In the genomic region with DNA sequence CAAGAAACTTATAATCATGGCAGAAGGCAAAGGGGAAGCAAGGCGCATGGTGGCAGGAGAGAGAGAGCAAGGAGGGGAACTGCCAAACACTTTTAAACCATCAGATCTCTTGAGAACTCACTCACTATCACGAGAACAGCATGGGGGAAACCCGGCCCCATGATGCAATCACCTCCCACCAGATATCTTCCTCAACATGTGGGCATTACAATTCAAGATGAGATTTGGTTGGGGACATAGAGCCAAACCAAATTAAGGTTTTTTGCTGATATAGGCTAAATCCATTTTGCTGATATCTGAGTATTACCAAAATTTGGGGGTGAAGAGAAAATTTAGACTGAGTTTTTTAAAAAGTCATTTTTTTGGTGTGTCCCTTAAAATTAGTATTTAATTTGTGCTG, we compare ENCODE assay signal across 35 cellular contexts. TPM values are rescaled to one million over a fixed set of nuclear protein-coding genes. Genes with fewer than 3 reads are reported as not detected.
DNase-seq lines count a peak whose midpoint lies in the region; ATAC-seq, FAIRE-seq and TF ChIP-seq lines count a peak whose summit lies in the region.
"Had no signal": no experiment of that assay in that cellular context is flagged by ENCODE, and none has a peak within 500 bp of the region (broad histone marks: within the 10 kb centered on the region; RNA-seq: fewer than 3 reads in every experiment).

No MANE protein-coding gene starts in this region.

- no peak for FAIRE-seq in A549 (lab: Jason Lieb, UNC)
- FAIRE-seq in H1 (lab: Jason Lieb, UNC), result no peak
- FAIRE-seq: astrocyte, colon, urothelium cell line had no signal

- H4K20me1 ChIP-seq in H1 (replicated peaks in 1 of 2; ENCODE audit: control insufficient read depth in 1 of 2, insufficient read depth in 2 of 2, low read length in 2 of 2), result no peaks in the 10 kb centered on the region

- H3K27me3 ChIP-seq in H1 (replicated peaks in 1 of 4; ENCODE audit: control insufficient read depth in 3 of 4, extremely low read depth in 1 of 4, insufficient read depth in 3 of 4, low read length in 3 of 4), result no peaks in the 10 kb centered on the region
- H3K27me3 ChIP-seq: cardiac muscle cell, MG63 had no signal

- H3K14ac ChIP-seq in H1 (ENCODE audit: insufficient read length), result no peak overlapping the region

- H3K18ac ChIP-seq in H1 (ENCODE audit: extremely low read depth, low read length), result no peak overlapping the region

- no peak overlapping the region for H2BK20ac ChIP-seq in H1 (ENCODE audit: low read length)

- DNase-seq in activated CD4-positive, alpha-beta T cell treated with anti-CD3 and anti-CD28 coated beads for 36 hours, result peak; percentile 48
- DNase-seq in activated CD4-positive, alpha-beta T cell treated with anti-CD3 and anti-CD28 coated beads, Interleukin-2, amount 50 U/mL, for 48 hours, result no peak
- no peak for DNase-seq in A549 (ENCODE audit: low read depth in 1 of 2, low spot score in 1 of 2)
- DNase-seq in NB4 (ENCODE audit: low read depth), result peak; percentile 31
- DNase-seq in H1 (ENCODE audit: low read depth in 1 of 2, low spot score in 2 of 2), result no peak
- no peak for DNase-seq in activated CD4-positive, CD25-positive, alpha-beta regulatory T cell treated with anti-CD3 and anti-CD28 coated beads, Interleukin-2, amount 50 U/mL, for 72 hours
- DNase-seq in SIG-M5 (lab: John Stamatoyannopoulos, UW), result no peak
- DNase-seq: activated CD8-positive, alpha-beta memory T cell treated with anti-CD3 and anti-CD28 coated beads, Interleukin-2, amount 50 U/mL, for 48 hours; activated naive CD8-positive, alpha-beta T cell treated with anti-CD3 and anti-CD28 coated beads, Interleukin-2, amount 10 ng/mL, durations not matched to agents 7 days and 5 days; effector CD4-positive, alpha-beta T cell; GOT3; HFFc6; hippocampal formation; left colon; MG63; mucosa of descending colon; natural killer cell; NCI-H1417 treated with DMSO at 0.1 percent for 48 hours; NCI-H2081; NCI-H2227 treated with DMSO at 0.1 percent for 48 hours; nucleus accumbens; SW 1271; WERI-Rb-1 had no signal

- POLR2A ChIA-PET in activated CD4-positive, alpha-beta T cell treated with anti-CD3 and anti-CD28 coated beads for 36 hours (lab: Charles Lee), result no interaction called here
- POLR2A ChIA-PET in A549 (lab: Yijun Ruan, JAX) (no interaction called here), H1 (lab: Charles Lee; ENCODE audit: partially characterized antibody) (no interaction called here)

- H3K4me3 Mint-ChIP-seq in activated CD4-positive, alpha-beta T cell treated with anti-CD3 and anti-CD28 coated beads for 36 hours, result no peak overlapping the region
- H3K4me3 Mint-ChIP-seq: activated naive CD8-positive, alpha-beta T cell treated with anti-CD3 and anti-CD28 coated beads, Interleukin-2, amount 10 ng/mL, durations not matched to agents 7 days and 5 days; CD14-positive monocyte; HFFc6; natural killer cell had no signal

- H2AK5ac ChIP-seq in H1 (ENCODE audit: low read depth, low read length), result no peak overlapping the region

- CTCF ChIA-PET in activated CD4-positive, alpha-beta T cell treated with anti-CD3 and anti-CD28 coated beads for 36 hours (lab: Charles Lee), result no interaction called here
- CTCF ChIA-PET in A549 (lab: Yijun Ruan, JAX), result interaction anchor here (1.0 kb wide), 1 partner anchor 33 kb away, joined by 4 read pairs; no protein-coding TSS in a partner anchor
- CTCF ChIA-PET in H1 (lab: Charles Lee; ENCODE audit: partially characterized antibody), result no interaction called here

- TF ChIP-seq RAD21 in A549 (conservative IDR thresholded peaks at IDR 0.05 in 1 of 2, IDR thresholded peaks at IDR 0.05 in 1 of 2) (no peak), H1 (IDR thresholded peaks at IDR 0.05 in 1 of 2, conservative IDR thresholded peaks at IDR 0.05 in 1 of 2; ENCODE audit: low read depth in 2 of 2, low read length in 2 of 2) (no peak)

- H3K4ac ChIP-seq in H1 (replicated peaks; ENCODE audit: insufficient read length, low read depth, low read length), result no peak overlapping the region

- H3K23me2 ChIP-seq in H1 (ENCODE audit: low read depth, low read length), result no peaks in the 10 kb centered on the region

- TF ChIP-seq CTCF in A549 (IDR thresholded peaks at IDR 0.05), result no peak
- no peak for TF ChIP-seq CTCF in NB4 (IDR thresholded peaks at IDR 0.05; ENCODE audit: low read depth, low read length)
- TF ChIP-seq CTCF in H1 (IDR thresholded peaks at IDR 0.05; ENCODE audit: control extremely low read depth in 1 of 3, insufficient read depth in 1 of 3, low read depth in 1 of 3, low read length in 3 of 3), result no peak

- 34% methylated on average over 3 of the region's 3 CpGs for WGBS in A549 (ENCODE audit: missing lambda C conversion rate)
- WGBS in H1 (ENCODE audit: extremely low coverage in 1 of 2, insufficient coverage in 1 of 2, insufficient read length in 1 of 2, insufficient replicate concordance in 2 of 2, low coverage in 1 of 2, low lambda C conversion rate in 2 of 2, missing lambda C conversion rate in 1 of 2), 2 experiments, result 83% methylated on average over 3 of the region's 3 CpGs; no CpG with 5 or more reads in 1 of the 2 experiments

- H3K4me1 ChIP-seq in A549 (peaks cover 4% of the 10 kb centered on the region; the same call in 1 of the 3 replicates), H1 (replicated peaks in 1 of 4; ENCODE audit: control insufficient read depth in 3 of 4, insufficient read depth in 4 of 4, low read length in 3 of 4) (no peaks in the 10 kb centered on the region)

- no peak for TF ChIP-seq EP300 in A549 (IDR thresholded peaks at IDR 0.05)
- TF ChIP-seq EP300 in H1 (IDR thresholded peaks at IDR 0.05; ENCODE audit: borderline replicate concordance in 1 of 2, low read depth in 2 of 2, low read length in 2 of 2), result no peak

- no peak overlapping the region for H2AFZ ChIP-seq in H1 (ENCODE audit: low read length)

- no peak for TF ChIP-seq POLR2A in A549 (IDR thresholded peaks at IDR 0.05; ENCODE audit: low read length)
- TF ChIP-seq POLR2A in NB4 (IDR thresholded peaks at IDR 0.05; ENCODE audit: extremely low read depth, insufficient read length), result no peak
- TF ChIP-seq POLR2A in H1 (IDR thresholded peaks at IDR 0.05; ENCODE audit: control extremely low read depth in 1 of 2, low read depth in 2 of 2, low read length in 2 of 2), result no peak

- peaks cover 5% of the 10 kb centered on the region for H3K4me1 Mint-ChIP-seq in activated CD4-positive, alpha-beta T cell treated with anti-CD3 and anti-CD28 coated beads for 36 hours
- H3K4me1 Mint-ChIP-seq: activated naive CD8-positive, alpha-beta T cell treated with anti-CD3 and anti-CD28 coated beads, Interleukin-2, amount 10 ng/mL, durations not matched to agents 7 days and 5 days; CD14-positive monocyte; natural killer cell had no signal

- H3K9me3 ChIP-seq in A549 (no peaks in the 10 kb centered on the region), H1 (ENCODE audit: insufficient read depth in 2 of 2, low read depth in 1 of 2, low read length in 1 of 2) (no peaks in the 10 kb centered on the region)
- H3K9me3 ChIP-seq: MG63, mucosa of descending colon, thoracic aorta had no signal

- no peak overlapping the region for H2BK120ac ChIP-seq in H1 (replicated peaks; ENCODE audit: low read depth, low read length)

- H3K4me3 ChIP-seq in A549 (no peak overlapping the region), NB4 (ENCODE audit: low read depth, low read length) (no peak overlapping the region), H1 (ENCODE audit: extremely low read depth in 1 of 4, insufficient read depth in 2 of 4, low read depth in 3 of 4, low read length in 4 of 4) (no peak overlapping the region)
- H3K4me3 ChIP-seq: cardiac muscle cell, MG63, mucosa of descending colon, thoracic aorta had no signal

- ATAC-seq in activated CD4-positive, alpha-beta T cell treated with anti-CD3 and anti-CD28 coated beads for 36 hours, result no peak
- no peak for ATAC-seq in A549
- no peak for ATAC-seq in HG02678 (IDR thresholded peaks at IDR 0.05; ENCODE audit: unreplicated experiment)
- ATAC-seq: left colon; mucosa of descending colon; natural killer cell; sciatic nerve; stimulated activated naive CD8-positive, alpha-beta T cell treated with anti-CD3 and anti-CD28 coated beads, Interleukin-15, amount 100 ng/mL, for 72 hours had no signal

- no peaks in the 10 kb centered on the region for H3K79me2 ChIP-seq in H1 (ENCODE audit: control insufficient read depth in 1 of 2, insufficient read depth in 2 of 2, low read length in 2 of 2)

- no peak overlapping the region for H2BK12ac ChIP-seq in H1 (ENCODE audit: low read depth, low read length)

- no peak overlapping the region for H4K5ac ChIP-seq in H1 (ENCODE audit: insufficient read length, low read depth, low read length)

- H3K79me1 ChIP-seq in H1 (ENCODE audit: low read depth, low read length), result no peaks in the 10 kb centered on the region

- H3K4me2 ChIP-seq in A549 (no peak overlapping the region), H1 (ENCODE audit: insufficient read depth in 1 of 2, low read depth in 2 of 2, low read length in 2 of 2) (no peak overlapping the region)
- H3K4me2 ChIP-seq: KMS-11 had no signal

- no peak overlapping the region for H3K9ac ChIP-seq in H1 (replicated peaks in 1 of 4; ENCODE audit: extremely low read depth in 1 of 4, low read depth in 3 of 4, low read length in 3 of 4)
- H3K9ac ChIP-seq: KMS-11 had no signal

- no peaks in the 10 kb centered on the region for H3K9me3 Mint-ChIP-seq in activated CD4-positive, alpha-beta T cell treated with anti-CD3 and anti-CD28 coated beads for 36 hours (ENCODE audit: low read depth)
- H3K9me3 Mint-ChIP-seq: HFFc6, natural killer cell had no signal

- H3K56ac ChIP-seq in H1 (replicated peaks; ENCODE audit: insufficient read length, low read depth, low read length), result no peak overlapping the region

- H4K91ac ChIP-seq in H1 (replicated peaks; ENCODE audit: insufficient read length, low read length), result no peak overlapping the region

- intact Hi-C loops in activated CD4-positive, alpha-beta T cell treated with anti-CD3 and anti-CD28 coated beads for 36 hours (cut with DNase I, micrococcal nuclease), result no loop called here

- H3K27me3 Mint-ChIP-seq in activated CD4-positive, alpha-beta T cell treated with anti-CD3 and anti-CD28 coated beads for 36 hours, result no peaks in the 10 kb centered on the region
- H3K27me3 Mint-ChIP-seq: progenitor cell of endocrine pancreas had no signal

- H3K36me3 ChIP-seq in H1 (ENCODE audit: control insufficient read depth in 2 of 4, insufficient read depth in 4 of 4, low read length in 3 of 4), result no peaks in the 10 kb centered on the region
- H3K36me3 ChIP-seq: cardiac muscle cell, MG63, thoracic aorta, WERI-Rb-1 had no signal

- no peaks in the 10 kb centered on the region for H3K36me3 Mint-ChIP-seq in activated CD4-positive, alpha-beta T cell treated with anti-CD3 and anti-CD28 coated beads for 36 hours (ENCODE audit: low read depth)
- H3K36me3 Mint-ChIP-seq: activated naive CD8-positive, alpha-beta T cell treated with anti-CD3 and anti-CD28 coated beads, Interleukin-2, amount 10 ng/mL, durations not matched to agents 7 days and 5 days; CD14-positive monocyte; natural killer cell had no signal

- no peak overlapping the region for H2BK15ac ChIP-seq in H1 (ENCODE audit: low read length)

- H3K23ac ChIP-seq in H1 (ENCODE audit: insufficient read length), result no peak overlapping the region

- no peak overlapping the region for H3K27ac Mint-ChIP-seq in activated CD4-positive, alpha-beta T cell treated with anti-CD3 and anti-CD28 coated beads for 36 hours
- H3K27ac Mint-ChIP-seq: activated naive CD8-positive, alpha-beta T cell treated with anti-CD3 and anti-CD28 coated beads, Interleukin-2, amount 10 ng/mL, durations not matched to agents 7 days and 5 days; activated T-helper 2 cell treated with anti-CD3 and anti-CD28 coated beads, Interferon-gamma antibody, Interleukin-2, Interleukin-4, amounts not matched to agents 10 μg/mL and 5 μg/mL and 100 μg/mL, durations not matched to agents 14 hours and 24 hours and 36 hours; CD14-positive monocyte; HFFc6; natural killer cell; progenitor cell of endocrine pancreas; stimulated activated naive CD8-positive, alpha-beta T cell treated with anti-CD3 and anti-CD28 coated beads, Interleukin-15, amount 100 ng/mL, for 72 hours had no signal

- no peak overlapping the region for H4K8ac ChIP-seq in H1 (ENCODE audit: extremely low read depth, insufficient read depth, low read length)

- no peak overlapping the region for H2BK5ac ChIP-seq in H1 (ENCODE audit: low read depth, low read length)

- H3K27ac ChIP-seq in A549, result no peak overlapping the region
- H3K27ac ChIP-seq in H1 (ENCODE audit: low read depth, low read length), result no peak overlapping the region
- H3K27ac ChIP-seq: cardiac muscle cell, KMS-11, thoracic aorta, WERI-Rb-1 had no signal

RNA-seq across cellular contexts. Expression of a gene that starts 54.9 kb away (rescaled TPM):
- total RNA-seq in activated CD4-positive, alpha-beta T cell treated with anti-CD3 and anti-CD28 coated beads for 36 hours, result 10 to 100 TPM; 38.8 to 55.9 TPM
- polyA plus RNA-seq in A549 (2011; rRNA removed) (39.6 and 58.6 TPM in 2 replicates), A549 (2017; fragmentation: RNase III; extraction: RNeasy Plus Mini Kit Qiagen cat#74134 plus additional on column Dnase treatment) (57.7 to 64.0 TPM (median 59.6 TPM) in 3 replicates), H1 (2011; rRNA removed) (22.8 and 26.6 TPM in 2 replicates)
- 13.2 and 14.7 TPM in 2 replicates for polyA plus RNA-seq in A549 (2012; cell fraction: cytosol; rRNA removed)
- 7.0 and 11.0 TPM in 2 replicates for polyA plus RNA-seq in A549 (2012; cell fraction: nucleus; rRNA removed)
- 19.1 and 20.1 TPM in 2 replicates for polyA minus RNA-seq in A549 (2011; rRNA and poly(A)+ RNA removed)
- 84.0 and 84.8 TPM in 2 replicates for total RNA-seq in H1 (2021; fragmentation: NEBNext Ultra II Directional; extraction: Animal tissue kit (Norgen Biotek cat#: 25700))
- polyA plus RNA-seq in H1 (2011; cell fraction: cytosol; rRNA removed), result 35.3 TPM
- 17.4 TPM for polyA plus RNA-seq in H1 (2011; cell fraction: nucleus; rRNA removed)
- 34.2 to 65.9 TPM (median 43.0 TPM) in 4 replicates for polyA plus RNA-seq in H1 (2012, experiment 1 of 2)
- 6.1 TPM for polyA plus RNA-seq in H1 (2012, experiment 2 of 2)
- 63.3 TPM for polyA plus RNA-seq in H1 (2013, experiment 1 of 2)
- 76.9 TPM for polyA plus RNA-seq in H1 (2013, experiment 2 of 2)
- polyA minus RNA-seq in H1 (2011; rRNA and poly(A)+ RNA removed), result 29.6 and 37.6 TPM in 2 replicates
- 45.7 TPM for polyA minus RNA-seq in H1 (2011; cell fraction: cytosol; rRNA and poly(A)+ RNA removed)
- polyA minus RNA-seq in H1 (2011; cell fraction: nucleus; rRNA and poly(A)+ RNA removed), result 52.5 TPM

Comparison
In these comparisons a context has a peak if more than half of its experiments do, and no peak if none do; other contexts are left out.
1. DNase-seq: peak in activated CD4-positive, alpha-beta T cell treated with anti-CD3 and anti-CD28 coated beads for 36 hours (single experiment) and NB4 (single experiment); none in activated CD4-positive, alpha-beta T cell treated with anti-CD3 and anti-CD28 coated beads, Interleukin-2, amount 50 U/mL, for 48 hours (0 of 2), A549 (0 of 2), H1 (0 of 2), activated CD4-positive, CD25-positive, alpha-beta regulatory T cell treated with anti-CD3 and anti-CD28 coated beads, Interleukin-2, amount 50 U/mL, for 72 hours (single experiment) and SIG-M5 (single experiment).